Comparison of ENCODE assay signal across 27 cellular contexts in the genomic region with DNA sequence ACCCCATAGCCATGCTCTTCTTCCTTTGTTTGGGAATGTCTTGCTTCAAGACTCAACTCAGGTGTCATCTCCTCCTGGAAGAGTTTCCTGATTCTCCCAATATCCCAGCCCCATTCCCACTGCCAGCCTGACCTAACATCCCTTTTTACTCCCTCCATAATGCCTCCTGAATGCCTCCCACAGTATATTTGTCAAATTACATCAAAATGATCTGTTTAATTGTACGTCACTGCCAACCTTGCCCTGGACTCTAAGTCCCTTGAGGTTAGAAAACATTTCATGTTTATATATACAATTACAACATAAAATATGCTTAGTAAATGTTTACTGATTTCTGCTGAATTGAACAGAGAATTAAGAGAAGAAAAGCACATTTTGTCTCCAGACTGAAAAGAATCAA.
"Had no signal": no experiment of that assay in that cellular context is flagged by ENCODE, and none has a peak within 500 bp of the region (broad histone marks: within the 10 kb centered on the region; RNA-seq: fewer than 3 reads in every experiment).

No MANE protein-coding gene starts in this region.

- H3K27me3 Mint-ChIP-seq: naive B cell; natural killer cell treated with Interleukin-12 subunit alpha and Interleukin-12 subunit beta and Interleukin-15 and Interleukin-18, amount 100 ng/mL, for 72 hours; stimulated activated naive B cell treated with anti-CD40 and anti-IgM and Interleukin-4, amounts not matched to agents 10 μg/mL and 1 μg/mL and 100 μg/mL, for 72 hours had no signal

- H3K27ac Mint-ChIP-seq: mesothelial cell of epicardium; natural killer cell treated with Interleukin-12 subunit alpha and Interleukin-12 subunit beta and Interleukin-15 and Interleukin-18, amount 100 ng/mL, for 72 hours; stimulated activated naive B cell treated with anti-CD40 and anti-IgM and Interleukin-4, amounts not matched to agents 10 μg/mL and 1 μg/mL and 100 μg/mL, for 72 hours had no signal

- DNase-seq: hippocampal formation; kidney glomerular epithelial cell; left cardiac atrium; left ventricle myocardium inferior; mesendoderm; naive B cell; pancreas; posterior cingulate gyrus; right cardiac atrium; stimulated activated CD4-positive, alpha-beta T cell treated with anti-CD3 and anti-CD28 coated beads, Interleukin-12 subunit alpha, Interleukin-12 subunit beta, amount 100 ng/mL, for 4 hours; stimulated activated CD4-positive, alpha-beta T cell treated with anti-CD3 and anti-CD28 coated beads, Interleukin-15, amount 100 ng/mL, for 24 hours; stimulated activated CD4-positive, alpha-beta T cell treated with anti-CD3 and anti-CD28 coated beads, Interleukin-2, amount 100 ng/mL, for 24 hours; stimulated activated CD4-positive, alpha-beta T cell treated with anti-CD3 and anti-CD28 coated beads, Interleukin-4, amount 100 ng/mL, for 1 hour; stimulated activated naive B cell treated with anti-CD40 and anti-IgM and Interleukin-4, amounts not matched to agents 10 μg/mL and 1 μg/mL and 100 μg/mL, for 72 hours; stimulated activated naive CD8-positive, alpha-beta T cell treated with anti-CD3 and anti-CD28 coated beads, Interleukin-15, Interleukin-2, amounts not matched to agents 100 U/mL and 50 U/mL, for 24 hours; stomach; testis; thyroid gland; transverse colon; upper lobe of left lung had no signal

- H3K27me3 ChIP-seq: pancreas, stomach, testis, thyroid gland, transverse colon, upper lobe of left lung, vagina had no signal

- H3K27ac ChIP-seq: left ventricle myocardium inferior, pancreas, prostate gland, skin epidermis, stomach, testis, thyroid gland, transverse colon, upper lobe of left lung, vagina had no signal

- H3K4me3 ChIP-seq: left ventricle myocardium inferior, lung, pancreas, prostate gland, skin epidermis, stomach, testis, thyroid gland, transverse colon, upper lobe of left lung, vagina had no signal

- H3K4me3 Mint-ChIP-seq: mesothelial cell of epicardium; naive B cell; natural killer cell treated with Interleukin-12 subunit alpha and Interleukin-12 subunit beta and Interleukin-15 and Interleukin-18, amount 100 ng/mL, for 72 hours; stimulated activated naive B cell treated with anti-CD40 and anti-IgM and Interleukin-4, amounts not matched to agents 10 μg/mL and 1 μg/mL and 100 μg/mL, for 72 hours had no signal

- H3K4me1 Mint-ChIP-seq: naive B cell; stimulated activated naive B cell treated with anti-CD40 and anti-IgM and Interleukin-4, amounts not matched to agents 10 μg/mL and 1 μg/mL and 100 μg/mL, for 72 hours had no signal

- H3K9me3 ChIP-seq: pancreas, prostate gland, stomach, testis, thyroid gland, transverse colon, upper lobe of left lung, vagina had no signal

- H3K4me1 ChIP-seq: left ventricle myocardium inferior, pancreas, prostate gland, stomach, testis, thyroid gland, transverse colon, upper lobe of left lung, vagina had no signal

- H3K36me3 Mint-ChIP-seq: naive B cell; natural killer cell treated with Interleukin-12 subunit alpha and Interleukin-12 subunit beta and Interleukin-15 and Interleukin-18, amount 100 ng/mL, for 72 hours had no signal

- ATAC-seq: left cardiac atrium; natural killer cell treated with Interleukin-12 subunit alpha and Interleukin-12 subunit beta and Interleukin-15 and Interleukin-18, amount 100 ng/mL, for 72 hours; pancreas; right cardiac atrium; sciatic nerve; stimulated activated naive B cell treated with anti-CD40 and anti-IgM and Interleukin-4, amounts not matched to agents 10 μg/mL and 1 μg/mL and 100 μg/mL, for 72 hours; stimulated activated naive CD8-positive, alpha-beta T cell treated with anti-CD3 and anti-CD28 coated beads, Interleukin-15, Interleukin-2, amounts not matched to agents 100 U/mL and 50 U/mL, for 24 hours had no signal

- H3K36me3 ChIP-seq: left ventricle myocardium inferior, pancreas, prostate gland, stomach, thyroid gland, transverse colon, upper lobe of left lung, vagina had no signal
